ENCODE assay signal across 1 cellular context in the genomic region with DNA sequence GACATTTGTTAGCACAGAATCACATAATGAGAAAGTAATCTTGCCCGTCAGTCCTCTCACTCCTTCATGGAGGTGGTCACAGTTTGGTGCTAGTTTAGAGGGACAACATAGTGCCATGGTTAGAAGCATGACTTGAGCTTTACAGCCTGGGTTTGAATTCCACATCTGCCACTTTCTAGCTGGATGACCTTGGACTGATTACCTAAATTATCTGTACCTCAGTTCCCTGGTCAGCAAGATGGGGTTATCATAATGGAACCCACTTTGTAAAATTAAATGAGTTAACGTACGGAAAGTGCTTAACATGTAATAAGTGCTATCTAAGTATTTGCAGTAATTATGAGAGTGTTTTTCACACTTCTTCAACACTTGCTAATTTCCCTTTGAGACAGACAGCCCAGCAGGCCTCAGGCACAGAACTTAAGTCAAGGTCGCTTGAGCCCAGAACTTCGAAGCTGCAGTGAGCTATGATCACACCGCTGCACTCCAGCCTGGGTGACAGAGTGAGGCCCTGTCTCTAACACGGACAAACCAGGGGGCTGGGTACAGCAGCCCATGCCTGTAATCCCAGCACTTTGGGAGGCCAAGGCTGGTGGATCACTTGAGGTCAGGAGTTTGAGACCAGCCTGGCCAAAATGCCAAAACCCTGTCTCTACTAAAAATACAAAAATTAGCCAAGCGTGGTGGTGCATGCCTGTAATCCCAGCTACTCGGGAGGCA.
TF ChIP-seq lines count a peak whose summit lies in the region.

No MANE protein-coding gene starts in this region.

TF ChIP-seq in SK-N-SH treated with all-trans-retinoic acid at 6 μM for 48 hours, 23 proteins besides CTCF, POLR2A, EP300 and RAD21:
- no peak for TF ChIP-seq CSDC2 (CRISPR knock-in tag; IDR thresholded peaks at IDR 0.05)
- TF ChIP-seq, protein P1, sequence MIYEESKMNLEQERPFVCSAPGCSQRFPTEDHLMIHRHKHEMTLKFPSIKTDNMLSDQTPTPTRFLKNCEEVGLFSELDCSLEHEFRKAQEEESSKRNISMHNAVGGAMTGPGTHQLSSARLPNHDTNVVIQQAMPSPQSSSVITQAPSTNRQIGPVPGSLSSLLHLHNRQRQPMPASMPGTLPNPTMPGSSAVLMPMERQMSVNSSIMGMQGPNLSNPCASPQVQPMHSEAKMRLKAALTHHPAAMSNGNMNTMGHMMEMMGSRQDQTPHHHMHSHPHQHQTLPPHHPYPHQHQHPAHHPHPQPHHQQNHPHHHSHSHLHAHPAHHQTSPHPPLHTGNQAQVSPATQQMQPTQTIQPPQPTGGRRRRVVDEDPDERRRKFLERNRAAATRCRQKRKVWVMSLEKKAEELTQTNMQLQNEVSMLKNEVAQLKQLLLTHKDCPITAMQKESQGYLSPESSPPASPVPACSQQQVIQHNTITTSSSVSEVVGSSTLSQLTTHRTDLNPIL (CRISPR knock-in tag; IDR thresholded peaks at IDR 0.05; ENCODE audit: low read depth), result no peak
- TF ChIP-seq TSHZ2 (CRISPR knock-in tag; IDR thresholded peaks at IDR 0.05), result no peak
- TF ChIP-seq PPARA (CRISPR knock-in tag; IDR thresholded peaks at IDR 0.05; ENCODE audit: borderline replicate concordance), result no peak
- no peak for TF ChIP-seq OSR1 (CRISPR knock-in tag; IDR thresholded peaks at IDR 0.05)
- TF ChIP-seq RARB (CRISPR knock-in tag; IDR thresholded peaks at IDR 0.05), result no peak
- TF ChIP-seq, protein P2, sequence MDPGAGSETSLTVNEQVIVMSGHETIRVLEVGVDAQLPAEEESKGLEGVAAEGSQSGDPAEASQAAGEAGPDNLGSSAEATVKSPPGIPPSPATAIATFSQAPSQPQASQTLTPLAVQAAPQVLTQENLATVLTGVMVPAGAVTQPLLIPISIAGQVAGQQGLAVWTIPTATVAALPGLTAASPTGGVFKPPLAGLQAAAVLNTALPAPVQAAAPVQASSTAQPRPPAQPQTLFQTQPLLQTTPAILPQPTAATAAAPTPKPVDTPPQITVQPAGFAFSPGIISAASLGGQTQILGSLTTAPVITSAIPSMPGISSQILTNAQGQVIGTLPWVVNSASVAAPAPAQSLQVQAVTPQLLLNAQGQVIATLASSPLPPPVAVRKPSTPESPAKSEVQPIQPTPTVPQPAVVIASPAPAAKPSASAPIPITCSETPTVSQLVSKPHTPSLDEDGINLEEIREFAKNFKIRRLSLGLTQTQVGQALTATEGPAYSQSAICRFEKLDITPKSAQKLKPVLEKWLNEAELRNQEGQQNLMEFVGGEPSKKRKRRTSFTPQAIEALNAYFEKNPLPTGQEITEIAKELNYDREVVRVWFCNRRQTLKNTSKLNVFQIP (CRISPR knock-in tag; IDR thresholded peaks at IDR 0.05; ENCODE audit: borderline replicate concordance, low read depth), result no peak
- no peak for TF ChIP-seq ARNTL (CRISPR knock-in tag; IDR thresholded peaks at IDR 0.05; ENCODE audit: borderline replicate concordance, low read depth)
- TF ChIP-seq, protein P3, sequence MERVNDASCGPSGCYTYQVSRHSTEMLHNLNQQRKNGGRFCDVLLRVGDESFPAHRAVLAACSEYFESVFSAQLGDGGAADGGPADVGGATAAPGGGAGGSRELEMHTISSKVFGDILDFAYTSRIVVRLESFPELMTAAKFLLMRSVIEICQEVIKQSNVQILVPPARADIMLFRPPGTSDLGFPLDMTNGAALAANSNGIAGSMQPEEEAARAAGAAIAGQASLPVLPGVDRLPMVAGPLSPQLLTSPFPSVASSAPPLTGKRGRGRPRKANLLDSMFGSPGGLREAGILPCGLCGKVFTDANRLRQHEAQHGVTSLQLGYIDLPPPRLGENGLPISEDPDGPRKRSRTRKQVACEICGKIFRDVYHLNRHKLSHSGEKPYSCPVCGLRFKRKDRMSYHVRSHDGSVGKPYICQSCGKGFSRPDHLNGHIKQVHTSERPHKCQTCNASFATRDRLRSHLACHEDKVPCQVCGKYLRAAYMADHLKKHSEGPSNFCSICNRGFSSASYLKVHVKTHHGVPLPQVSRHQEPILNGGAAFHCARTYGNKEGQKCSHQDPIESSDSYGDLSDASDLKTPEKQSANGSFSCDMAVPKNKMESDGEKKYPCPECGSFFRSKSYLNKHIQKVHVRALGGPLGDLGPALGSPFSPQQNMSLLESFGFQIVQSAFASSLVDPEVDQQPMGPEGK (CRISPR knock-in tag; IDR thresholded peaks at IDR 0.05; ENCODE audit: borderline replicate concordance), result no peak
- no peak for TF ChIP-seq ZNF565 (CRISPR knock-in tag; conservative IDR thresholded peaks at IDR 0.05; ENCODE audit: low read depth)
